ENCODE assay signal across 19 cellular contexts in the genomic region with DNA sequence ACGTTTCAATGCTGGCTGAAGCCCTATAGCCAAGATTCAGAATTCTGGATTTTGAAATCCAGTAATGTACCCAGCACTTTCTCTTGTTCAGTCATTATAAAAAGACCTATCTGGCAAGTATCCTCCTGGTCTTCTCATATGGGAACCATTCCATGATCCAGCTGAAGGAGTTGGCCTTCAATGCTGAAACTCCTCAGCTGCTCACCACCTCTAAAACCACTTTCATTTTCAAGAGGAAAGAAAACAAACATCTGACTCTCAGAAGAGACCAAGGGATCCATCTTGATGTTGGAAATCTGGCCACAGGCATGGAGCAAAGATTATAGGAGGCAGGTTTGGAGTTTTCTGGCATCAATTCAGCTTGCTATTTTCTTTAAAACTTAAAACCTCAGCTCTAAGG.
DNase-seq lines count a peak whose midpoint lies in the region; ATAC-seq and TF ChIP-seq lines count a peak whose summit lies in the region.
"Had no signal": no experiment of that assay in that cellular context is flagged by ENCODE, and none has a peak within 500 bp of the region (broad histone marks: within the 10 kb centered on the region; RNA-seq: fewer than 3 reads in every experiment).

No MANE protein-coding gene starts in this region.

- no peaks in the 10 kb centered on the region for H3K9me3 Mint-ChIP-seq in stimulated activated effector memory CD8-positive, alpha-beta T cell treated with anti-CD3 and anti-CD28 coated beads, Interleukin-12 subunit alpha, Interleukin-12 subunit beta, amount 100 ng/mL, for 72 hours
- H3K9me3 Mint-ChIP-seq: activated CD8-positive, alpha-beta T cell treated with anti-CD3 and anti-CD28 coated beads for 36 hours; activated T-helper 2 cell treated with anti-CD3 and anti-CD28 coated beads, Interferon-gamma antibody, Interleukin-2, Interleukin-4, amounts not matched to agents 10 μg/mL and 5 μg/mL and 100 μg/mL, durations not matched to agents 14 hours and 24 hours and 36 hours; stimulated activated naive B cell treated with anti-CD40 and anti-IgM and Interleukin-4, amounts not matched to agents 10 μg/mL and 1 μg/mL and 100 μg/mL, for 72 hours had no signal

- no peaks in the 10 kb centered on the region for H3K4me1 Mint-ChIP-seq in stimulated activated effector memory CD8-positive, alpha-beta T cell treated with anti-CD3 and anti-CD28 coated beads, Interleukin-12 subunit alpha, Interleukin-12 subunit beta, amount 100 ng/mL, for 72 hours
- H3K4me1 Mint-ChIP-seq: stimulated activated naive B cell treated with anti-CD40 and anti-IgM and Interleukin-4, amounts not matched to agents 10 μg/mL and 1 μg/mL and 100 μg/mL, for 72 hours had no signal

- H3K9me2 ChIP-seq in OCI-LY7 (ENCODE audit: insufficient read depth, low read length) = no peaks in the 10 kb centered on the region

- TF ChIP-seq EP300 in sigmoid colon (IDR thresholded peaks at IDR 0.05) = no peak

- WGBS in sigmoid colon, 2 donors = 78 to 94% methylated on average over 1 of the region's 1 CpG

- H3K4me2 ChIP-seq in OCI-LY7 (ENCODE audit: low read length) = peak overlapping the region; percentile 10; the same call in 1 of the 2 replicates

- H3K36me3 ChIP-seq in OCI-LY7 (ENCODE audit: insufficient read depth, low read length) (no peaks in the 10 kb centered on the region), sigmoid colon (no peaks in the 10 kb centered on the region)
- H3K36me3 ChIP-seq: ascending aorta had no signal

- TF ChIP-seq CTCF in OCI-LY7 (conservative IDR thresholded peaks at IDR 0.05; ENCODE audit: low read length) (no peak), sigmoid colon (IDR thresholded peaks at IDR 0.05) (no peak)

- H3K4me1 ChIP-seq in OCI-LY7 (ENCODE audit: insufficient read depth, low read length, poor library complexity, severe bottlenecking) = no peaks in the 10 kb centered on the region
- peaks cover 0 to 26% (median 7%) of the 10 kb centered on the region in 4 donors for H3K4me1 ChIP-seq in sigmoid colon
- H3K4me1 ChIP-seq: ascending aorta, foreskin keratinocyte had no signal

- H3K4me3 ChIP-seq in OCI-LY7 (ENCODE audit: low read depth, low read length, poor library complexity, severe bottlenecking) = no peak overlapping the region
- H3K4me3 ChIP-seq in sigmoid colon = no peak overlapping the region
- H3K4me3 ChIP-seq: ascending aorta had no signal

- H2AFZ ChIP-seq in OCI-LY7 (ENCODE audit: low read length) = peak overlapping the region; percentile 48; the same call in 1 of the 2 replicates

- DNase-seq in GM03348 (ENCODE audit: low spot score) = peak; percentile 44
- DNase-seq in OCI-LY7 (ENCODE audit: low spot score) = no peak
- peak; percentile 88 for DNase-seq in fibroblast of peridontal ligament (ENCODE audit: extremely low read depth)
- no peak for DNase-seq in sigmoid colon
- DNase-seq in retina = no peak
- no peak for DNase-seq in NCI-H526 treated with DMSO at 0.1 percent for 48 hours (lab: John Stamatoyannopoulos, UW)
- DNase-seq in DMS 273 treated with DMSO at 0.1 percent for 48 hours (lab: John Stamatoyannopoulos, UW) = no peak
- DNase-seq in stimulated activated effector memory CD8-positive, alpha-beta T cell treated with anti-CD3 and anti-CD28 coated beads, Interleukin-12 subunit alpha, Interleukin-12 subunit beta, amount 100 ng/mL, for 72 hours (ENCODE audit: low spot score in 2 of 2) = no peak
- DNase-seq: activated CD8-positive, alpha-beta T cell treated with anti-CD3 and anti-CD28 coated beads for 36 hours; CD4-positive, alpha-beta T cell; foreskin keratinocyte; islet precursor cell; NCI-H1930; NCI-H69; SHP77; stimulated activated CD4-positive, alpha-beta T cell treated with anti-CD3 and anti-CD28 coated beads, Interleukin-4, amount 100 ng/mL, for 1 hour; stimulated activated naive B cell treated with anti-CD40 and anti-IgM and Interleukin-4, amounts not matched to agents 10 μg/mL and 1 μg/mL and 100 μg/mL, for 72 hours had no signal

- CTCF ChIA-PET in OCI-LY7 (lab: Charles Lee; ENCODE audit: unreplicated experiment) = no interaction called here

- BruUV-seq in OCI-LY7 (replicated peaks; lab: Mats Ljungman, UMichigan) = no TSS peak

- POLR2A ChIA-PET in OCI-LY7 (lab: Charles Lee) = interaction anchor here (0.6 to 0.7 kb wide), 3 partner anchors 14 to 192 kb away, joined by 4 to 11 read pairs (median 4); no protein-coding TSS in a partner anchor

- no peak overlapping the region for H3K4me3 Mint-ChIP-seq in stimulated activated effector memory CD8-positive, alpha-beta T cell treated with anti-CD3 and anti-CD28 coated beads, Interleukin-12 subunit alpha, Interleukin-12 subunit beta, amount 100 ng/mL, for 72 hours
- H3K4me3 Mint-ChIP-seq: activated CD8-positive, alpha-beta T cell treated with anti-CD3 and anti-CD28 coated beads for 36 hours; CD4-positive, alpha-beta T cell; stimulated activated naive B cell treated with anti-CD40 and anti-IgM and Interleukin-4, amounts not matched to agents 10 μg/mL and 1 μg/mL and 100 μg/mL, for 72 hours had no signal

- H3K27ac ChIP-seq in OCI-LY7 (ENCODE audit: low read depth, low read length, poor library complexity, severe bottlenecking) (no peak overlapping the region), sigmoid colon (peak overlapping the region; percentile 12 to 60 (median 41))
- H3K27ac ChIP-seq: ascending aorta, foreskin keratinocyte had no signal

- H3K9me3 ChIP-seq in OCI-LY7 (ENCODE audit: low read length) (no peaks in the 10 kb centered on the region), sigmoid colon (no peaks in the 10 kb centered on the region)
- H3K9me3 ChIP-seq: ascending aorta had no signal

- no peaks in the 10 kb centered on the region for H3K79me2 ChIP-seq in OCI-LY7 (ENCODE audit: insufficient read depth, low read depth, low read length)

- H3K27me3 ChIP-seq in sigmoid colon = no peaks in the 10 kb centered on the region
- H3K27me3 ChIP-seq: ascending aorta, foreskin keratinocyte had no signal

- no peaks in the 10 kb centered on the region for H3K36me3 Mint-ChIP-seq in stimulated activated effector memory CD8-positive, alpha-beta T cell treated with anti-CD3 and anti-CD28 coated beads, Interleukin-12 subunit alpha, Interleukin-12 subunit beta, amount 100 ng/mL, for 72 hours
- H3K36me3 Mint-ChIP-seq: stimulated activated naive B cell treated with anti-CD40 and anti-IgM and Interleukin-4, amounts not matched to agents 10 μg/mL and 1 μg/mL and 100 μg/mL, for 72 hours had no signal

- no peak for TF ChIP-seq POLR2A in sigmoid colon (IDR thresholded peaks at IDR 0.05)

- H3K27ac Mint-ChIP-seq in stimulated activated effector memory CD8-positive, alpha-beta T cell treated with anti-CD3 and anti-CD28 coated beads, Interleukin-12 subunit alpha, Interleukin-12 subunit beta, amount 100 ng/mL, for 72 hours = no peak overlapping the region
- H3K27ac Mint-ChIP-seq: activated CD8-positive, alpha-beta T cell treated with anti-CD3 and anti-CD28 coated beads for 36 hours; activated T-helper 2 cell treated with anti-CD3 and anti-CD28 coated beads, Interferon-gamma antibody, Interleukin-2, Interleukin-4, amounts not matched to agents 10 μg/mL and 5 μg/mL and 100 μg/mL, durations not matched to agents 14 hours and 24 hours and 36 hours; CD4-positive, alpha-beta T cell; stimulated activated naive B cell treated with anti-CD40 and anti-IgM and Interleukin-4, amounts not matched to agents 10 μg/mL and 1 μg/mL and 100 μg/mL, for 72 hours had no signal

- H4K20me1 ChIP-seq in OCI-LY7 (ENCODE audit: insufficient read depth, low read length) = no peaks in the 10 kb centered on the region

- intact Hi-C loops in OCI-LY7 (cut with micrococcal nuclease; ENCODE audit: unreplicated experiment) = loop anchor here (5.0 kb wide), 3 partner anchors 62 to 117 kb away; no protein-coding TSS in a partner anchor
- intact Hi-C loops in sigmoid colon (cut with DNase I) = no loop called here

- ATAC-seq in stimulated activated effector memory CD8-positive, alpha-beta T cell treated with anti-CD3 and anti-CD28 coated beads, Interleukin-12 subunit alpha, Interleukin-12 subunit beta, amount 100 ng/mL, for 72 hours = no peak
- ATAC-seq: activated CD8-positive, alpha-beta T cell treated with anti-CD3 and anti-CD28 coated beads for 36 hours; foreskin keratinocyte; stimulated activated naive B cell treated with anti-CD40 and anti-IgM and Interleukin-4, amounts not matched to agents 10 μg/mL and 1 μg/mL and 100 μg/mL, for 72 hours had no signal

Comparison
In these comparisons a context has a peak if more than half of its experiments do, and no peak if none do; other contexts are left out.
1. DNase-seq: peak in GM03348 (single experiment) and fibroblast of peridontal ligament (single experiment); none in OCI-LY7 (single experiment), sigmoid colon (single experiment), retina (single experiment), NCI-H526 treated with DMSO at 0.1 percent for 48 hours (single experiment), DMS 273 treated with DMSO at 0.1 percent for 48 hours (single experiment) and stimulated activated effector memory CD8-positive, alpha-beta T cell treated with anti-CD3 and anti-CD28 coated beads, Interleukin-12 subunit alpha, Interleukin-12 subunit beta, amount 100 ng/mL, for 72 hours (0 of 2).